In the genomic region with DNA sequence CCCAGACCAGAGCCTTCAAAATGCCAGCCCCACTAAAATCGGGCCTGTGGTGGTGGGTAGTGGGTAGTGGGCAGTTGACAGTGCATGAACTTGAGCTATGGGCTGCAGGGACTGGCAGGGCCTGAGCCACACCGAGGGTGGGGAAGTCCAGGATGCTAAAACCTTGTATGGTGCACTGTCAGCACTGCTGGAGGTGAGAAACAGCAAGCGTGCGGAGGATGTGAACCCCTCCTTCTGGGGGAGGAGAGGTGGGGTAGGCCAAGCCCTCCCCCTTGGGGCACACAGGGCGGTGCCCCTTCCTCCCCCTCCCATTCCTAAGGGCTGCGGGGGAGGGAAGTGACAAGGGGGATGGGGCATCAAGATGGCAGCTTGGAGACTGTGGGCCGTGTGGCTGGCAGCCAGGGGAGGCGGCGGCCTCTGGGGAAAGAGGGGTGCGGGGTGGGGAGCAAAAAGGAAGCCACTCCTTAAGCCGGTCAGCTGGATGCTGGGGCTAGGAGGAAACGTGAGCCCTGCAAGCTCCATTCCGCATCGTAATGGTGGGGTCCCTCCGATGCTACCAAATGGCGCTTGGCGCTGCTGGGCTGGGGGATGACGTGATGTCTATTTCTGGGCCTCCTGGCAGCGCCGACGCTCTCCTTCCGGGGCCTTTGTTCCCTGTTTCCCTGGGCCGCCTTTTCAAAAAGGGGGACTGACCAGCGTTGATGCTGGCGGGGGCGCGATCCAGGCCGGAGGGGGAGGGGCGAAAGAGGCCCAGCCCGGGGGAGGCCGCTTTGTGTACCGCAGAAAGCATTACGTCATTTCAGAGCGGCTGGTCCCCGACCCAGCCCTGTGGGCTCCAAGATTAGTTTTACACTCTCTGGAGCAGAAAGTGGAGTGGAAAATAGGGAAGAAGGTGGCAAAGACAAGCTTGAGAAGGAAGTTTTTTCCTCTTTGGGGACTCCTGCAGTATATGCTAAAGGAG, we compare ENCODE assay signal across 9 cellular contexts. TPM values are rescaled to one million over a fixed set of nuclear protein-coding genes. Genes with fewer than 3 reads are reported as not detected.
A peak's percentile ranks its signal among the peaks of the same experiment; 100 is the strongest.
DNase-seq lines count a peak whose midpoint lies in the region; ATAC-seq, FAIRE-seq and TF ChIP-seq lines count a peak whose summit lies in the region.
"Had no signal": no experiment of that assay in that cellular context is flagged by ENCODE, and none has a peak within 500 bp of the region (broad histone marks: within the 10 kb centered on the region; RNA-seq: fewer than 3 reads in every experiment).

No MANE protein-coding gene starts in this region.

- TF ChIP-seq CTCF in Panc1 (IDR thresholded peaks at IDR 0.05) (no peak), neural progenitor cell (IDR thresholded peaks at IDR 0.05) (no peak), thoracic aorta (IDR thresholded peaks at IDR 0.05) (no peak)

- peaks cover 22% of the 10 kb centered on the region for H3F3A ChIP-seq in neural progenitor cell (ENCODE audit: low read depth)

- peak; percentile 84 for DNase-seq in G401 (ENCODE audit: low spot score)
- no peak for DNase-seq in Panc1 (ENCODE audit: low read depth, low spot score)
- peak; percentile 55 for DNase-seq in activated gamma-delta T cell (lab: John Stamatoyannopoulos, UW)
- DNase-seq in frontal cortex (ENCODE audit: low spot score in 2 of 2): peak; percentile 52 to 80
- DNase-seq in neural progenitor cell (ENCODE audit: low spot score): peak; percentile 53
- peak; percentile 50 for DNase-seq in thoracic aorta (ENCODE audit: low spot score)

- H3K36me3 Mint-ChIP-seq in neural progenitor cell: peaks cover 3% of the 10 kb centered on the region

- H3K27ac Mint-ChIP-seq in neural progenitor cell: no peak overlapping the region

- peak overlapping the region; percentile 89 for H3K4me3 Mint-ChIP-seq in neural progenitor cell

- FAIRE-seq in frontal cortex (lab: Jason Lieb, UNC): no peak
- FAIRE-seq: bronchial epithelial cell had no signal

- CTCF ChIA-PET in Panc1 (lab: Charles Lee): no interaction called here

- in situ Hi-C loops in G401 (cut with HindIII; ENCODE audit: low sequenced_read_pairs) (loop anchor here (5.0 kb wide), 1 partner anchor 43 kb away; no protein-coding TSS in a partner anchor), Panc1 (cut with HindIII; ENCODE audit: low pct_unique_long_range_greater_than_20kb, low sequenced_read_pairs) (no loop called here)

- BruUV-seq in Panc1 (replicated peaks; lab: Mats Ljungman, UMichigan): no TSS peak

- ATAC-seq in Panc1 (peak; percentile 2; the same call in 1 of the 2 replicates), thoracic aorta (ENCODE audit: insufficient number of reproducible peaks, low FRiP score, low read depth) (peak; percentile 51), GM18858 (IDR thresholded peaks at IDR 0.05; ENCODE audit: unreplicated experiment) (no peak)

- intact Hi-C loops in Panc1 (cut with micrococcal nuclease; ENCODE audit: unreplicated experiment): no loop called here

- H2AFZ ChIP-seq in neural progenitor cell (replicated peaks): no peak overlapping the region

- no peaks in the 10 kb centered on the region for H3K9me3 ChIP-seq in HUES48 (ENCODE audit: control insufficient read depth, insufficient read depth, low read length)
- H3K9me3 ChIP-seq in Panc1 (ENCODE audit: control insufficient read depth, insufficient read depth, low read depth, low read length): no peaks in the 10 kb centered on the region
- H3K9me3 ChIP-seq in neural progenitor cell (ENCODE audit: low read depth): no peaks in the 10 kb centered on the region
- H3K9me3 ChIP-seq in thoracic aorta: no peaks in the 10 kb centered on the region

- H3K9me3 Mint-ChIP-seq in neural progenitor cell: no peaks in the 10 kb centered on the region

- peaks cover 3% of the 10 kb centered on the region for H3K27me3 Mint-ChIP-seq in neural progenitor cell (ENCODE audit: insufficient read depth, low read depth)

- H3K9ac ChIP-seq in HUES48 (ENCODE audit: low read depth, low read length) (peak overlapping the region; percentile 58; the same call in 1 of the 2 replicates), neural progenitor cell (no peak overlapping the region)

- POLR2A ChIA-PET in Panc1 (lab: Charles Lee): interaction anchor here (0.5 to 0.6 kb wide), 3 partner anchors 38 to 75 kb away, joined by 3 to 20 read pairs (median 4); no protein-coding TSS in a partner anchor

- H3K4me3 ChIP-seq in HUES48 (ENCODE audit: low read depth, low read length): peak overlapping the region; percentile 42
- peak overlapping the region; percentile 62 to 69 for H3K4me3 ChIP-seq in Panc1 (ENCODE audit: low read depth in 2 of 2, low read length in 2 of 2)
- H3K4me3 ChIP-seq in neural progenitor cell: no peak overlapping the region
- peak overlapping the region; percentile 66 for H3K4me3 ChIP-seq in thoracic aorta

- H3K79me2 ChIP-seq in neural progenitor cell (ENCODE audit: low read depth): peaks cover 22% of the 10 kb centered on the region

- H4K20me1 ChIP-seq in neural progenitor cell (ENCODE audit: low read depth): no peaks in the 10 kb centered on the region

- H3K4me2 ChIP-seq in neural progenitor cell: no peak overlapping the region

- H3K27ac ChIP-seq in HUES48 (ENCODE audit: low read depth, low read length) (no peak overlapping the region), Panc1 (ENCODE audit: low read length) (peak overlapping the region; percentile 19; the same call in 1 of the 2 replicates), neural progenitor cell (no peak overlapping the region), thoracic aorta (peak overlapping the region; percentile 93 to 96)

- no peaks in the 10 kb centered on the region for H3K27me3 ChIP-seq in HUES48 (ENCODE audit: control insufficient read depth, insufficient read depth, low read length)
- no peaks in the 10 kb centered on the region for H3K27me3 ChIP-seq in Panc1 (ENCODE audit: control insufficient read depth, insufficient read depth, low read length)
- H3K27me3 ChIP-seq in neural progenitor cell: peaks cover 32% of the 10 kb centered on the region
- no peaks in the 10 kb centered on the region for H3K27me3 ChIP-seq in thoracic aorta (replicated peaks; ENCODE audit: insufficient read depth)

- peaks cover 4% of the 10 kb centered on the region for H3K36me3 ChIP-seq in HUES48 (ENCODE audit: control insufficient read depth, insufficient read depth, low read length)
- H3K36me3 ChIP-seq in Panc1 (ENCODE audit: control insufficient read depth, insufficient read depth, low read length): peaks cover 4% of the 10 kb centered on the region; the same call in 1 of the 2 replicates
- no peaks in the 10 kb centered on the region for H3K36me3 ChIP-seq in neural progenitor cell
- no peaks in the 10 kb centered on the region for H3K36me3 ChIP-seq in thoracic aorta

- H3K4me1 ChIP-seq in HUES48 (ENCODE audit: control insufficient read depth, insufficient read depth, low read length) (0 out of 2 replicates have a peak, but pooled peaks cover 5% of the 10 kb centered on the region), Panc1 (ENCODE audit: control insufficient read depth, insufficient read depth, low read length) (peaks cover 12% of the 10 kb centered on the region), neural progenitor cell (peaks cover 6% of the 10 kb centered on the region), thoracic aorta (ENCODE audit: control insufficient read depth in 1 of 2, low read depth in 2 of 2) (peaks cover 0 to 46% of the 10 kb centered on the region in 2 donors)

- peaks cover 35% of the 10 kb centered on the region for H3K4me1 Mint-ChIP-seq in neural progenitor cell

RNA-seq across cellular contexts. Expression of gene SYT11, which starts 0.8 kb away (rescaled TPM):
- total RNA-seq in G401 (2014; rRNA removed; shearing (Covaris generic)): 4.9 and 5.8 TPM in 2 replicates
- total RNA-seq in Panc1 (2021; ENCODE audit: unreplicated experiment) (4.0 TPM), frontal cortex (163 TPM), neural progenitor cell (ENCODE audit: low replicate concordance) (6.3 TPM in 2 replicates), thoracic aorta (10 to 100 TPM; 49.5 to 62.4 TPM)
- polyA plus RNA-seq in Panc1 (2012; ENCODE audit: insufficient read length): 4.9 TPM

RNA-seq across cellular contexts. Expression of gene GON4L, which starts 3.1 kb away (rescaled TPM):
- 9.4 and 14.3 TPM in 2 replicates for total RNA-seq in G401 (2014; rRNA removed; shearing (Covaris generic))
- 47.6 TPM for total RNA-seq in Panc1 (2021; ENCODE audit: unreplicated experiment)
- 23.9 TPM for polyA plus RNA-seq in Panc1 (2012; ENCODE audit: insufficient read length)
- total RNA-seq in frontal cortex: 42.8 TPM
- 31.4 and 41.8 TPM in 2 replicates for total RNA-seq in neural progenitor cell (ENCODE audit: low replicate concordance)
- 10 to 100 TPM; 39.3 to 83.2 TPM for total RNA-seq in thoracic aorta

RNA-seq across cellular contexts. Expression of gene RIT1, which starts 51.0 kb away (rescaled TPM):
- 22.6 and 43.9 TPM in 2 replicates for total RNA-seq in G401 (2014; rRNA removed; shearing (Covaris generic))
- 28.1 TPM for total RNA-seq in Panc1 (2021; ENCODE audit: unreplicated experiment)
- 26.5 TPM for polyA plus RNA-seq in Panc1 (2012; ENCODE audit: insufficient read length)
- 33.8 TPM for total RNA-seq in frontal cortex
- total RNA-seq in neural progenitor cell (ENCODE audit: low replicate concordance): 41.5 and 51.3 TPM in 2 replicates
- 10 to 100 TPM; 27.1 to 42.8 TPM for total RNA-seq in thoracic aorta

Comparison
In these comparisons a context has a peak if more than half of its experiments do, and no peak if none do; other contexts are left out.
1. H3K27ac ChIP-seq: peak in Panc1 (single experiment) and thoracic aorta (2 of 2); none in HUES48 (single experiment) and neural progenitor cell (single experiment).